8 cellular contexts compared by ENCODE assay signal in genomic region chr6:25404693-25405169, GRCh38.
DNase-seq lines count a peak whose midpoint lies in the region; ATAC-seq and TF ChIP-seq lines count a peak whose summit lies in the region.

No MANE protein-coding gene starts in this region.

- peak overlapping the region in 1 of 8 donors; percentile 92 for H3K27ac Mint-ChIP-seq in CD8-positive, alpha-beta memory T cell

- POLR2A ChIA-PET in CD8-positive, alpha-beta memory T cell (lab: Charles Lee): interaction anchor here (0.8 to 1.8 kb wide), 4 partner anchors 34 to 124 kb away, joined by 3 to 7 read pairs (median 6); no protein-coding TSS in a partner anchor

- CTCF ChIA-PET in CD8-positive, alpha-beta memory T cell (lab: Charles Lee): interaction anchor here (0.7 to 2.1 kb wide), 3 partner anchors 85 to 618 kb away, joined by 3 to 9 read pairs (median 8); partner anchors contain the start of gene CARMIL1

- no peak overlapping the region for H3K27ac ChIP-seq in CD8-positive, alpha-beta memory T cell (ENCODE audit: low read depth, low read length)
- H3K27ac ChIP-seq in thyroid gland: no peak overlapping the region

- H3K9me3 Mint-ChIP-seq in CD8-positive, alpha-beta memory T cell: no peaks in the 10 kb centered on the region

- peaks cover 0 to 2% (median 0%) of the 10 kb centered on the region in 3 donors for H3K36me3 Mint-ChIP-seq in CD8-positive, alpha-beta memory T cell

- peaks cover 0 to 15% (median 2%) of the 10 kb centered on the region in 3 donors for H3K4me1 Mint-ChIP-seq in CD8-positive, alpha-beta memory T cell

- TF ChIP-seq CTCF in mucosa of descending colon (IDR thresholded peaks at IDR 0.05) (no peak), thyroid gland (IDR thresholded peaks at IDR 0.05) (no peak)

- peak in 4 of 5 donors; percentile 2 to 56 (median 36) for DNase-seq in CD8-positive, alpha-beta memory T cell
- DNase-seq in activated T-cell treated with anti-CD3 and anti-CD28 coated beads for 1 hour (ENCODE audit: low read depth): peak; percentile 9
- DNase-seq in mucosa of descending colon: peak in 2 of 3 donors; percentile 41 to 44
- no peak for DNase-seq in thyroid gland
- DNase-seq in HCEC 1CT: no peak
- DNase-seq in HK-2 (ENCODE audit: unreplicated experiment): no peak

- peak overlapping the region; percentile 37 for H3K4me3 ChIP-seq in CD8-positive, alpha-beta memory T cell (ENCODE audit: low read length)
- H3K4me3 ChIP-seq in mucosa of descending colon (no peak overlapping the region), thyroid gland (replicated peaks in 1 of 3) (no peak overlapping the region)

- H3K27me3 ChIP-seq in CD8-positive, alpha-beta memory T cell (ENCODE audit: insufficient read depth, low read length, poor library complexity, severe bottlenecking): no peaks in the 10 kb centered on the region
- no peaks in the 10 kb centered on the region for H3K27me3 ChIP-seq in thyroid gland

- 70 to 71% methylated on average over 8 of the region's 8 CpGs for WGBS in thyroid gland, 2 donors

- no peak for TF ChIP-seq POLR2A in thyroid gland (IDR thresholded peaks at IDR 0.05)

- H3K4me1 ChIP-seq in CD8-positive, alpha-beta memory T cell (ENCODE audit: insufficient read depth, low read length): peaks cover 47% of the 10 kb centered on the region
- peaks cover 9% of the 10 kb centered on the region for H3K4me1 ChIP-seq in mucosa of descending colon (ENCODE audit: low read depth)
- peaks cover 0 to 5% of the 10 kb centered on the region in 2 donors for H3K4me1 ChIP-seq in thyroid gland

- H3K27me3 Mint-ChIP-seq in CD8-positive, alpha-beta memory T cell: no peaks in the 10 kb centered on the region

- ATAC-seq in GM21367 (IDR thresholded peaks at IDR 0.05; ENCODE audit: unreplicated experiment) (peak; percentile 94), HG03558 (IDR thresholded peaks at IDR 0.05; ENCODE audit: extremely low read depth, unreplicated experiment) (peak; percentile 95), mucosa of descending colon (peak; percentile 91)

- H3K9me3 ChIP-seq in CD8-positive, alpha-beta memory T cell (ENCODE audit: low read length): no peaks in the 10 kb centered on the region
- no peaks in the 10 kb centered on the region for H3K9me3 ChIP-seq in mucosa of descending colon
- H3K9me3 ChIP-seq in thyroid gland: no peaks in the 10 kb centered on the region

- intact Hi-C loops in mucosa of descending colon (cut with DNase I, micrococcal nuclease): no loop called here
- intact Hi-C loops in thyroid gland (cut with DNase I): no loop called here

- H3K36me3 ChIP-seq in CD8-positive, alpha-beta memory T cell (ENCODE audit: insufficient read depth, low read length): no peaks in the 10 kb centered on the region
- no peaks in the 10 kb centered on the region for H3K36me3 ChIP-seq in mucosa of descending colon (ENCODE audit: low read depth)
- no peaks in the 10 kb centered on the region for H3K36me3 ChIP-seq in thyroid gland

- H3K4me3 Mint-ChIP-seq in CD8-positive, alpha-beta memory T cell: no peak overlapping the region

Comparison
In these comparisons a context has a peak if more than half of its experiments do, and no peak if none do; other contexts are left out.
1. DNase-seq: peak in CD8-positive, alpha-beta memory T cell (4 of 5), activated T-cell treated with anti-CD3 and anti-CD28 coated beads for 1 hour (single experiment) and mucosa of descending colon (2 of 3); none in thyroid gland (0 of 2), HCEC 1CT (single experiment) and HK-2 (single experiment).
2. Peak in every context shown above with its lines, with median percentiles within 50 percentile points of each other: ATAC-seq.